ENCODE assay signal across 8 cellular contexts in the genomic region with DNA sequence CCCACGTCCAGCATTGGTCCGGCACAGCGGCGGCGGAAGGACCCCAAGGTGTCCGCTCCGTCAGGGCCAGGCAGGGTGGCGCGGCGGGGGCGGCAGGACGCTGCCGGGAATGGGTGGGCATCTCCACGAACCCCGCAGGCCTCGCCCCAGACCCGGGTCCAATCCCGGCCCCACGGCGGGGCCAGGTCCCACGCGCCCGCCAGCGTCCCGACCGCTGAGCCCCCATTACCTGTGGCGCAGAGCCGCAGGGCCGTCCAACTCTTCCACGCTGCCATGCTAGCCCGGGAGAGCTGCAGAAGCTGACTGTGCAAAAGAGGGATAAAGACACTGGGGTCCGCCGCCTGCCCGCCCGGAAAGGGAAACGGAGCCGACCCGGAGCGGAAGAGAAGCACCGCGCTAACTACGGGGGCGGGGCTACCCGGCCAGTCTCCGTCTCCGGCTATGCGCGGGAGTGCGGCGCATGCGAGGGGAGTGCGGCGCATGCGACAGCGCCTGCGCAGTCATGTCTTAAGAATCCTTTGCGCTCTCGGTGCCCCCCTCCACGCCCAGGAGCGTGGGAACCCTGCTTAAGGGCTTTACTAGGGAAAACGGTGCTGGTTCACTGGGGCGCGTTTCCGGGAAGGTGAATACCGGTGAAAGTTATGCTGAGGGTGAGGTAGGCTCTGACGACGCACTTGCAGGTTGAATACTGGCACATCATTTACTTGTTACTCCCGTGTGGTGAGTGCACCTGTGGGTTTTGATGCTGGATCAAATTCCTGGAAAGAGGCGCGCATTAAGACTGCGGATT.
DNase-seq lines count a peak whose midpoint lies in the region; ATAC-seq and TF ChIP-seq lines count a peak whose summit lies in the region.

A gene with protein sequence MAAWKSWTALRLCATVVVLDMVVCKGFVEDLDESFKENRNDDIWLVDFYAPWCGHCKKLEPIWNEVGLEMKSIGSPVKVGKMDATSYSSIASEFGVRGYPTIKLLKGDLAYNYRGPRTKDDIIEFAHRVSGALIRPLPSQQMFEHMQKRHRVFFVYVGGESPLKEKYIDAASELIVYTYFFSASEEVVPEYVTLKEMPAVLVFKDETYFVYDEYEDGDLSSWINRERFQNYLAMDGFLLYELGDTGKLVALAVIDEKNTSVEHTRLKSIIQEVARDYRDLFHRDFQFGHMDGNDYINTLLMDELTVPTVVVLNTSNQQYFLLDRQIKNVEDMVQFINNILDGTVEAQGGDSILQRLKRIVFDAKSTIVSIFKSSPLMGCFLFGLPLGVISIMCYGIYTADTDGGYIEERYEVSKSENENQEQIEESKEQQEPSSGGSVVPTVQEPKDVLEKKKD (minus strand): TSS at position 402 of the 790 bp plus-strand sequence. CDS start 127 bp downstream, at position 275.

- ATAC-seq in GM19025 (IDR thresholded peaks at IDR 0.05; ENCODE audit: low read depth, unreplicated experiment): peak; percentile 97
- ATAC-seq in HG03342 (IDR thresholded peaks at IDR 0.05; ENCODE audit: unreplicated experiment): peak; percentile 96
- peak; percentile 97 for ATAC-seq in central memory CD8-positive, alpha-beta T cell (replicated peaks; ENCODE audit: extremely low read depth, poor library complexity, severe bottlenecking)

- H3K4me1 Mint-ChIP-seq in central memory CD8-positive, alpha-beta T cell: peaks cover 29% of the 10 kb centered on the region

- no peaks in the 10 kb centered on the region for H3K27me3 Mint-ChIP-seq in central memory CD8-positive, alpha-beta T cell

- peaks cover 13% of the 10 kb centered on the region for H3K36me3 Mint-ChIP-seq in central memory CD8-positive, alpha-beta T cell (ENCODE audit: insufficient read depth)

- peak; percentile 52 for DNase-seq in AG09309 (ENCODE audit: low read depth)
- peak; percentile 86 to 95 for DNase-seq in NCI-H446 (lab: John Stamatoyannopoulos, UW)
- DNase-seq in activated CD4-positive, CD25-positive, alpha-beta regulatory T cell treated with anti-CD3 and anti-CD28 coated beads, Interleukin-2, amount 50 U/mL, for 16 hours (ENCODE audit: low read depth, low spot score): peak; percentile 80
- DNase-seq in central memory CD8-positive, alpha-beta T cell (ENCODE audit: low spot score in 2 of 2): peak; percentile 81
- peak; percentile 96 for DNase-seq in islet precursor cell
- peak; percentile 80 to 89 (median 85) for DNase-seq in stimulated activated CD4-positive, alpha-beta T cell treated with anti-CD3 and anti-CD28 coated beads, Interleukin-12 subunit alpha, Interleukin-12 subunit beta, amount 100 ng/mL, for 48 hours (ENCODE audit: low read depth in 2 of 3, low spot score in 1 of 3)

- peak within 1 kb of the TSS; percentile 90 for H3K4me3 ChIP-seq in AG09309 (ENCODE audit: control insufficient read depth, low read depth, low read length)

- TF ChIP-seq CTCF in AG09309 (IDR thresholded peaks at IDR 0.05; ENCODE audit: control insufficient read depth, insufficient read depth, low read depth, low read length, missing control alignments): no peak

- H3K27ac Mint-ChIP-seq in central memory CD8-positive, alpha-beta T cell (ENCODE audit: low read depth): peak within 1 kb of the TSS; percentile 77

- peak within 1 kb of the TSS; percentile 94 for H3K4me3 Mint-ChIP-seq in central memory CD8-positive, alpha-beta T cell

- H3K9me3 Mint-ChIP-seq in central memory CD8-positive, alpha-beta T cell: no peaks in the 10 kb centered on the region

Comparison
In these comparisons a context has a peak if more than half of its experiments do, and no peak if none do; other contexts are left out.
1. Peak in every context shown above with its lines: DNase-seq, ATAC-seq and H3K4me3 ChIP-seq.